1 cellular context compared by ENCODE assay signal in the genomic region with DNA sequence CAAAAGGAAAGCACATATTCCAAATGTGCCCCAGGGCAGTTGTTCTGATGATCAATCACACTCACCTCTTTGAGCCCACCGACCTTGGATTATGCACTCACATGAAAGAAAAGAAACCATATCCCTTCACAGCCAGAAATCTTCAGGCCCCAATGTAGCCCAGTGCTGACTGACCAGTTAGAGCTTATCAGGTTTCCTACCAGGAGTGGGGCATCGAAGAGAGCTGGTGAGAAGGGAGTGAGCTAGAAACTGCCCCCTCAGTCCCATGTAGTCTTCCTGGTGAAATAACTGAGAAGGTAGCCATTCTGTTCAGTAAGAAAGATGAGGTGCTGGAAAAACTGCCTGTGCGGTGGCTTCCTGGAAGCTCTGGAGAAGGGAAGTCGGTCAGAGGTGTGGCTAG.
A peak's percentile ranks its signal among the peaks of the same experiment; 100 is the strongest.
TF ChIP-seq lines count a peak whose summit lies in the region.

No MANE protein-coding gene starts in this region.

TF ChIP-seq in K562, 482 proteins besides CTCF, POLR2A, EP300 and RAD21:
- TF ChIP-seq RBM17 (IDR thresholded peaks at IDR 0.05; ENCODE audit: borderline replicate concordance, low read depth, low read length) (no peak), RREB1 (CRISPR knock-in tag; IDR thresholded peaks at IDR 0.05) (no peak), RBM22 (IDR thresholded peaks at IDR 0.05; ENCODE audit: low read depth, low read length, poor library complexity, severe bottlenecking) (no peak), ZNF707 (CRISPR knock-in tag; conservative IDR thresholded peaks at IDR 0.05) (peak; percentile 65), HSF4 (CRISPR knock-in tag; IDR thresholded peaks at IDR 0.05; ENCODE audit: borderline replicate concordance) (no peak)
TF ChIP-seq in K562: peak in this region for 1.
